Comparison of ENCODE assay signal across 8 cellular contexts in genomic region chr5:87195104-87195581, GRCh38.
A peak's percentile ranks its signal among the peaks of the same experiment; 100 is the strongest.
DNase-seq lines count a peak whose midpoint lies in the region; ATAC-seq and TF ChIP-seq lines count a peak whose summit lies in the region.
"Had no signal": no experiment of that assay in that cellular context is flagged by ENCODE, and none has a peak within 500 bp of the region (broad histone marks: within the 10 kb centered on the region; RNA-seq: fewer than 3 reads in every experiment).

No MANE protein-coding gene starts in this region.

- TF ChIP-seq POLR2A in Peyer's patch (IDR thresholded peaks at IDR 0.05) = no peak

- H3K4me1 ChIP-seq in skeletal muscle tissue (ENCODE audit: control insufficient read depth in 3 of 3, insufficient read depth in 3 of 3, low read length in 3 of 3) (no peaks in the 10 kb centered on the region), Peyer's patch (peaks cover 0 to 6% (median 0%) of the 10 kb centered on the region in 4 donors), HAP-1 (no peaks in the 10 kb centered on the region)

- H3K27me3 ChIP-seq in skeletal muscle tissue (ENCODE audit: control insufficient read depth in 3 of 3, insufficient read depth in 3 of 3, low read length in 3 of 3) (no peaks in the 10 kb centered on the region), Peyer's patch (no peaks in the 10 kb centered on the region), HAP-1 (ENCODE audit: low read depth) (no peaks in the 10 kb centered on the region)

- no peak overlapping the region for H3K4me3 ChIP-seq in skeletal muscle tissue (ENCODE audit: low read length in 3 of 3)
- no peak overlapping the region for H3K4me3 ChIP-seq in Peyer's patch
- H3K4me3 ChIP-seq in HAP-1 = no peak overlapping the region

- peak; percentile 51 for DNase-seq in amniotic epithelial cell (ENCODE audit: low read depth)
- no peak for DNase-seq in Peyer's patch
- DNase-seq in HAP-1 (ENCODE audit: low spot score in 2 of 2) = no peak
- no peak for DNase-seq in KG1 (lab: John Stamatoyannopoulos, UW)
- DNase-seq: naive thymus-derived CD8-positive, alpha-beta T cell had no signal

- no peak overlapping the region for H3K9ac ChIP-seq in skeletal muscle tissue (ENCODE audit: low read depth in 1 of 3, low read length in 3 of 3)

- no peak for TF ChIP-seq CTCF in Peyer's patch (IDR thresholded peaks at IDR 0.05)

- ATAC-seq in GM18517 (IDR thresholded peaks at IDR 0.05; ENCODE audit: unreplicated experiment) (peak; percentile 81), HG02938 (IDR thresholded peaks at IDR 0.05; ENCODE audit: unreplicated experiment) (peak; percentile 40)
- ATAC-seq: naive thymus-derived CD8-positive, alpha-beta T cell had no signal

- H3K27ac ChIP-seq in skeletal muscle tissue (ENCODE audit: low read depth, low read length) (peak overlapping the region; percentile 12), Peyer's patch (no peak overlapping the region)

- in situ Hi-C loops in HAP-1 (cut with MboI; ENCODE audit: low sequenced_read_pairs) = no loop called here

- H3K36me3 ChIP-seq in skeletal muscle tissue (ENCODE audit: control insufficient read depth in 3 of 3, insufficient read depth in 3 of 3, low read length in 3 of 3) (no peaks in the 10 kb centered on the region), Peyer's patch (no peaks in the 10 kb centered on the region), HAP-1 (replicated peaks) (no peaks in the 10 kb centered on the region)

- H3K9me3 ChIP-seq in skeletal muscle tissue (ENCODE audit: control insufficient read depth in 3 of 3, low read length in 3 of 3) = no peaks in the 10 kb centered on the region
- H3K9me3 ChIP-seq in Peyer's patch = no peaks in the 10 kb centered on the region
- H3K9me3 ChIP-seq in HAP-1 = no peaks in the 10 kb centered on the region
